Comparison of ENCODE assay signal across 20 cellular contexts in genomic region chr4:114012749-114013148, GRCh38. TPM values are rescaled to one million over a fixed set of nuclear protein-coding genes. Genes with fewer than 3 reads are reported as not detected.
DNase-seq lines count a peak whose midpoint lies in the region; ATAC-seq, FAIRE-seq and TF ChIP-seq lines count a peak whose summit lies in the region.
"Had no signal": no experiment of that assay in that cellular context is flagged by ENCODE, and none has a peak within 500 bp of the region (broad histone marks: within the 10 kb centered on the region; RNA-seq: fewer than 3 reads in every experiment).

No MANE protein-coding gene starts in this region.

- no peaks in the 10 kb centered on the region for H3K36me3 ChIP-seq in PC-9 (ENCODE audit: low read depth)
- H3K36me3 ChIP-seq in kidney (ENCODE audit: control insufficient read depth in 1 of 2, insufficient read depth in 2 of 2, low read length in 2 of 2) = no peaks in the 10 kb centered on the region
- no peaks in the 10 kb centered on the region for H3K36me3 ChIP-seq in upper lobe of right lung

- POLR2A ChIA-PET in PC-9 (lab: Charles Lee; ENCODE audit: unreplicated experiment) = interaction anchor here (0.8 kb wide), 1 partner anchor 53 kb away, joined by 3 read pairs; no protein-coding TSS in a partner anchor

- peak overlapping the region; percentile 31; the same call in 1 of the 2 replicates for H3K4me2 ChIP-seq in PC-9

- CTCF ChIA-PET in PC-9 (lab: Charles Lee) = no interaction called here

- no peak overlapping the region for H3K27ac ChIP-seq in PC-9
- no peak overlapping the region for H3K27ac ChIP-seq in kidney (ENCODE audit: low read depth in 2 of 2, low read length in 2 of 2)
- no peak overlapping the region for H3K27ac ChIP-seq in upper lobe of right lung

- peak; percentile 7 for DNase-seq in NCI-H510A (lab: John Stamatoyannopoulos, UW)
- DNase-seq in NCI-H510A treated with DMSO at 0.1 percent for 48 hours (lab: John Stamatoyannopoulos, UW) = no peak
- DNase-seq in PC-9 = peak in 1 of 2 experiments; percentile 22
- peak; percentile 40 for DNase-seq in kidney
- no peak for DNase-seq in upper lobe of right lung
- no peak for DNase-seq in D341Med (ENCODE audit: low spot score)
- DNase-seq in NCI-H2171 treated with DMSO at 0.1 percent for 48 hours (lab: John Stamatoyannopoulos, UW) = no peak
- no peak for DNase-seq in activated T-cell treated with anti-CD3 and anti-CD28 coated beads for 4 hours
- DNase-seq: AML-193; C1 segment of cervical spinal cord; CD8-positive, alpha-beta memory T cell; DMS79 treated with DMSO at 0.1 percent for 48 hours; KBM-7; NCI-H1092; NCI-H1436; NCI-H2029; NCI-H446; T-cell had no signal

- H3K27me3 ChIP-seq in PC-9 (ENCODE audit: insufficient read depth, low read depth) = no peaks in the 10 kb centered on the region
- no peaks in the 10 kb centered on the region for H3K27me3 ChIP-seq in upper lobe of right lung

- intact Hi-C loops in PC-9 (cut with micrococcal nuclease; ENCODE audit: unreplicated experiment) = no loop called here
- intact Hi-C loops in kidney (cut with DNase I) = no loop called here
- intact Hi-C loops in upper lobe of right lung (cut with DNase I) = no loop called here

- no peak for TF ChIP-seq CTCF in PC-9 (conservative IDR thresholded peaks at IDR 0.05)
- TF ChIP-seq CTCF in kidney (IDR thresholded peaks at IDR 0.05; ENCODE audit: borderline replicate concordance, extremely low read depth, insufficient read depth) = no peak
- no peak for TF ChIP-seq CTCF in upper lobe of right lung (IDR thresholded peaks at IDR 0.05)

- H3K4me3 ChIP-seq in PC-9 = no peak overlapping the region
- H3K4me3 ChIP-seq in kidney (ENCODE audit: low read length in 2 of 2) = no peak overlapping the region
- H3K4me3 ChIP-seq in upper lobe of right lung = no peak overlapping the region

- H4K20me1 ChIP-seq in PC-9 (ENCODE audit: insufficient read depth) = no peaks in the 10 kb centered on the region

- BruUV-seq in PC-9 (replicated peaks; lab: Mats Ljungman, UMichigan) = no TSS peak

- peak; percentile 40 for ATAC-seq in upper lobe of right lung
- ATAC-seq: Panc1, T-cell had no signal

- no peaks in the 10 kb centered on the region for H3K79me2 ChIP-seq in PC-9 (ENCODE audit: low read depth)

- H3F3A ChIP-seq in PC-9 (ENCODE audit: insufficient read depth, low read depth) = no peaks in the 10 kb centered on the region

- no peaks in the 10 kb centered on the region for H3K4me1 ChIP-seq in PC-9 (replicated peaks; ENCODE audit: insufficient read depth)
- H3K4me1 ChIP-seq in kidney (ENCODE audit: control insufficient read depth in 1 of 2, insufficient read depth in 1 of 2, low read depth in 1 of 2, low read length in 2 of 2) = no peaks in the 10 kb centered on the region
- H3K4me1 ChIP-seq in upper lobe of right lung = no peaks in the 10 kb centered on the region

- H3K9me2 ChIP-seq in PC-9 (ENCODE audit: insufficient read depth) = no peaks in the 10 kb centered on the region

- H3K9me3 ChIP-seq in PC-9 (ENCODE audit: insufficient read depth, low read depth) = no peaks in the 10 kb centered on the region
- H3K9me3 ChIP-seq in kidney (ENCODE audit: control insufficient read depth in 1 of 2, low read length in 2 of 2) = no peaks in the 10 kb centered on the region
- no peaks in the 10 kb centered on the region for H3K9me3 ChIP-seq in upper lobe of right lung

- no peak overlapping the region for H3K9ac ChIP-seq in kidney (ENCODE audit: low read length in 2 of 2)

- FAIRE-seq in kidney (lab: Jason Lieb, UNC) = no peak
- FAIRE-seq: GM12891 had no signal

- no peak overlapping the region for H2AFZ ChIP-seq in PC-9

RNA-seq across cellular contexts. Expression of gene ARSJ, which starts 33.3 kb away (rescaled TPM):
- total RNA-seq in PC-9 (2021) = 0.55 and 1.3 TPM in 2 replicates
- 16.7 TPM for total RNA-seq in kidney
- 3.6 TPM for polyA plus RNA-seq in kidney (ENCODE audit: insufficient read depth, low read depth, low replicate concordance)
- 13.6 TPM for total RNA-seq in upper lobe of right lung
- total RNA-seq: CD8-positive, alpha-beta memory T cell had no signal

Comparison
In these comparisons a context has a peak if more than half of its experiments do, and no peak if none do; other contexts are left out.
1. DNase-seq: peak in NCI-H510A (single experiment) and kidney (single experiment); none in NCI-H510A treated with DMSO at 0.1 percent for 48 hours (single experiment), upper lobe of right lung (single experiment), D341Med (single experiment), NCI-H2171 treated with DMSO at 0.1 percent for 48 hours (single experiment) and activated T-cell treated with anti-CD3 and anti-CD28 coated beads for 4 hours (single experiment).